ENCODE assay signal across 8 cellular contexts in the genomic region with DNA sequence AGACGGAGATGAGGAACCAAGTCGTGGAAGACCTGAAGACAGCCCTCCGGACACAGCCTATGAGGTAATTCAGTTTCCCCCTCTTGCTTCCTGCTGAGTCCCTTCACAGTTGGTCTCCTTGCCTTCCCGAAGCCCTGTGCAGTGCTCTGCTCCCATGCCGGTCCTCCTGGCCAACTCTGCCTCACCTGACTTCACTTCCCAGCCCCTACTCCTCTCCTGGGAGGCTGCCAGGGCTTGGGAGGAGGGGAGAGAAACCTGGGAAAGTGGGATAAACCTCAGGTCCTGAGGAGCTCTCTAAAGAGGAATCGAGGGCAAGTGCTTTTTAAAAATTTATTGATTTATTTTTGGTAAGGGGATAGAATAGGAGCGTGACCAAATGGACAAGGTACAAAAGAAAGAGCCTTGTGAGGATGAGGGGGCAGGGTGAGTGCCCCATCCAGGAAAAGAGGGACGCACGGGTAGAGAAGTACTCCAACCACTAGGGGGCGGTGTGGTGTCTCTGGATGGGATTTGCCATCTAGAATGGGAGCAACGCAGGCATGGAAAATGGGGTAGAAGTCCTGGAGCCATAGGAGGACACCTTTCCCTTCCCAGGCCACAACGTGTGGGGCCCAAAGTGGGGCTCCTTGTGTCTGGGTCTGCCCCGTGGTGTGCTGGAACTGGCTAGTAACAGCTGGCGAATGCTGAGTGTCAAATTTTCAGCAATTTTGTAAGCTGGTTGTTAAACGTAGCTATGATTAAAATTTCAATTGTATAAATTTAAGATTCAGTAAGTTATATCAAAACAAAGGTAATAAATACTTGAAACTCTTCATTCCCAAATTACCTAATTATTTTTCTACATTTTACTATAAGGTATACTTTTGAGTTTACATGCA.
DNase-seq lines count a peak whose midpoint lies in the region; ATAC-seq and TF ChIP-seq lines count a peak whose summit lies in the region.

No MANE protein-coding gene starts in this region.

- DNase-seq in AML-193 (lab: John Stamatoyannopoulos, UW) (peak; percentile 41 to 47), H4 (ENCODE audit: low spot score) (peak; percentile 76), Peyer's patch (peak; percentile 25 to 89 (median 75)), heart right ventricle (peak; percentile 67 to 76), renal cortical epithelial cell (ENCODE audit: low read depth) (peak; percentile 38)
- DNase-seq in activated naive CD4-positive, alpha-beta T cell treated with anti-CD3 and anti-CD28 coated beads, Interleukin-2, amount 10 ng/mL, durations not matched to agents 7 days and 5 days: peak; percentile 70

- H3K36me3 Mint-ChIP-seq in activated naive CD4-positive, alpha-beta T cell treated with anti-CD3 and anti-CD28 coated beads, Interleukin-2, amount 10 ng/mL, durations not matched to agents 7 days and 5 days: no peaks in the 10 kb centered on the region

- H3K36me3 ChIP-seq in Peyer's patch (peaks cover 0 to 23% (median 0%) of the 10 kb centered on the region in 3 donors), heart right ventricle (peaks cover 0 to 36% (median 0%) of the 10 kb centered on the region in 9 donors)

- H3K9me3 ChIP-seq in Peyer's patch (no peaks in the 10 kb centered on the region), heart right ventricle (no peaks in the 10 kb centered on the region)

- no peak for TF ChIP-seq POLR2A in Peyer's patch (IDR thresholded peaks at IDR 0.05)

- CTCF ChIA-PET in activated naive CD4-positive, alpha-beta T cell treated with anti-CD3 and anti-CD28 coated beads, Interleukin-2, amount 10 ng/mL, durations not matched to agents 7 days and 5 days (lab: Charles Lee): interaction anchor here (0.5 to 2.9 kb wide), 14 partner anchors 9 to 585 kb away, joined by 3 to 16 read pairs (median 3); no protein-coding TSS in a partner anchor

- H3K27ac ChIP-seq in Peyer's patch (no peak overlapping the region), heart right ventricle (peak overlapping the region in 1 of 10 donors; percentile 39)

- WGBS in heart right ventricle, 2 donors: 44 to 46% methylated on average over 15 of the region's 15 CpGs

- H3K4me3 ChIP-seq in Peyer's patch: no peak overlapping the region
- no peak overlapping the region for H3K4me3 ChIP-seq in heart right ventricle

- no peaks in the 10 kb centered on the region for H3K4me1 ChIP-seq in Peyer's patch
- peaks cover 0 to 20% (median 8%) of the 10 kb centered on the region in 9 donors for H3K4me1 ChIP-seq in heart right ventricle

- ATAC-seq in heart right ventricle: peak in 7 of 8 donors; percentile 17 to 66 (median 61)
- ATAC-seq in GM18858 (IDR thresholded peaks at IDR 0.05; ENCODE audit: unreplicated experiment): no peak
- ATAC-seq in HG03354 (IDR thresholded peaks at IDR 0.05; ENCODE audit: poor library complexity, severe bottlenecking, unreplicated experiment): no peak

- no peaks in the 10 kb centered on the region for H3K9me3 Mint-ChIP-seq in activated naive CD4-positive, alpha-beta T cell treated with anti-CD3 and anti-CD28 coated beads, Interleukin-2, amount 10 ng/mL, durations not matched to agents 7 days and 5 days

- no peaks in the 10 kb centered on the region for H3K4me1 Mint-ChIP-seq in activated naive CD4-positive, alpha-beta T cell treated with anti-CD3 and anti-CD28 coated beads, Interleukin-2, amount 10 ng/mL, durations not matched to agents 7 days and 5 days

- TF ChIP-seq CTCF in Peyer's patch (IDR thresholded peaks at IDR 0.05) (peak in 5 of 6 experiments; percentile 29 to 77 (median 71)), heart right ventricle (IDR thresholded peaks at IDR 0.05) (peak; percentile 64 to 87 (median 79))

- peaks cover 3% of the 10 kb centered on the region for H3K27me3 Mint-ChIP-seq in activated naive CD4-positive, alpha-beta T cell treated with anti-CD3 and anti-CD28 coated beads, Interleukin-2, amount 10 ng/mL, durations not matched to agents 7 days and 5 days

- intact Hi-C loops in heart right ventricle (cut with DNase I): no loop called here

- H3K27ac Mint-ChIP-seq in activated naive CD4-positive, alpha-beta T cell treated with anti-CD3 and anti-CD28 coated beads, Interleukin-2, amount 10 ng/mL, durations not matched to agents 7 days and 5 days: no peak overlapping the region

- H3K4me3 Mint-ChIP-seq in activated naive CD4-positive, alpha-beta T cell treated with anti-CD3 and anti-CD28 coated beads, Interleukin-2, amount 10 ng/mL, durations not matched to agents 7 days and 5 days: no peak overlapping the region

- no peaks in the 10 kb centered on the region for H3K27me3 ChIP-seq in Peyer's patch
- H3K27me3 ChIP-seq in heart right ventricle: no peaks in the 10 kb centered on the region

Comparison
In these comparisons a context has a peak if more than half of its experiments do, and no peak if none do; other contexts are left out.
1. ATAC-seq: peak in heart right ventricle (7 of 8); none in GM18858 (single experiment) and HG03354 (single experiment).
2. Peak in every context shown above with its lines, with median percentiles within 50 percentile points of each other: DNase-seq.